ENCODE assay signal across 1 cellular context in genomic region chr19:3028305-3029069, GRCh38.
TF ChIP-seq lines count a peak whose summit lies in the region.

No MANE protein-coding gene starts in this region.

TF ChIP-seq in IMR-90, 13 proteins besides CTCF, POLR2A, EP300 and RAD21 (continued from another document):
- TF ChIP-seq ELK1 (IDR thresholded peaks at IDR 0.05; ENCODE audit: borderline replicate concordance, low read depth, low read length): no peak
- TF ChIP-seq SMC3 (IDR thresholded peaks at IDR 0.05; ENCODE audit: low read depth, low read length): no peak
- no peak for TF ChIP-seq MAZ (IDR thresholded peaks at IDR 0.05; ENCODE audit: borderline replicate concordance, low read depth, low read length)
- TF ChIP-seq FOS (IDR thresholded peaks at IDR 0.05; ENCODE audit: low read depth, low read length): no peak
- no peak for TF ChIP-seq USF2 (IDR thresholded peaks at IDR 0.05; ENCODE audit: low read depth, low read length)
